17 cellular contexts compared by ENCODE assay signal in genomic region chr1:158026641-158027040, GRCh38. TPM values are rescaled to one million over a fixed set of nuclear protein-coding genes. Genes with fewer than 3 reads are reported as not detected.
DNase-seq lines count a peak whose midpoint lies in the region; ATAC-seq and TF ChIP-seq lines count a peak whose summit lies in the region.
"Had no signal": no experiment of that assay in that cellular context is flagged by ENCODE, and none has a peak within 500 bp of the region (broad histone marks: within the 10 kb centered on the region; RNA-seq: fewer than 3 reads in every experiment).

No MANE protein-coding gene starts in this region.

- dilution Hi-C loops in IMR-90 (cut with HindIII; ENCODE audit: low sequenced_read_pairs, unreplicated experiment) = no loop called here

- H3K27me3 Mint-ChIP-seq in CD8-positive, alpha-beta memory T cell = peaks cover 6 to 12% of the 10 kb centered on the region in 2 donors

- no peak overlapping the region for H3K4me3 ChIP-seq in IMR-90 (ENCODE audit: insufficient read depth, low read depth, low read length)
- no peak overlapping the region for H3K4me3 ChIP-seq in SJCRH30
- no peak overlapping the region for H3K4me3 ChIP-seq in mesenchymal stem cell (ENCODE audit: insufficient read depth in 1 of 2, low read depth in 1 of 2, low read length in 2 of 2)
- no peak overlapping the region for H3K4me3 ChIP-seq in subcutaneous abdominal adipose tissue (ENCODE audit: low read depth in 1 of 5, low read length in 5 of 5)
- no peak overlapping the region for H3K4me3 ChIP-seq in CD8-positive, alpha-beta memory T cell (ENCODE audit: low read length)
- H3K4me3 ChIP-seq: A549, GM12878, K562 had no signal

- in situ Hi-C loops in IMR-90 (cut with MboI; ENCODE audit: low sequenced_read_pairs) = no loop called here

- H3K4me1 Mint-ChIP-seq in CD8-positive, alpha-beta memory T cell = no peaks in the 10 kb centered on the region

- H3K79me1 ChIP-seq in IMR-90 (ENCODE audit: low read depth in 1 of 2, low read length in 2 of 2) (peaks cover 25 to 95% of the 10 kb centered on the region in 2 experiments), mesenchymal stem cell (replicated peaks; ENCODE audit: low read length, poor library complexity, severe bottlenecking) (no peaks in the 10 kb centered on the region)

- H2BK20ac ChIP-seq in IMR-90 (ENCODE audit: low read depth, low read length) = no peak overlapping the region

- H3K27ac ChIP-seq in IMR-90 (ENCODE audit: insufficient read depth, low read length) (no peak overlapping the region), SJCRH30 (peak overlapping the region; percentile 31; the same call in 1 of the 2 replicates), mesenchymal stem cell (ENCODE audit: low read length, poor library complexity, severe bottlenecking) (peak overlapping the region; percentile 89), subcutaneous abdominal adipose tissue (ENCODE audit: low read depth, low read length) (peak overlapping the region; percentile 26)
- H3K27ac ChIP-seq in CD8-positive, alpha-beta memory T cell (ENCODE audit: low read depth, low read length) = no peak overlapping the region

- no peak overlapping the region for H3K4me3 Mint-ChIP-seq in CD8-positive, alpha-beta memory T cell

- H3K4me2 ChIP-seq in IMR-90 (ENCODE audit: low read depth, low read length) = no peak overlapping the region
- H3K4me2 ChIP-seq in mesenchymal stem cell (ENCODE audit: low read length, poor library complexity, severe bottlenecking) = no peak overlapping the region
- H3K4me2 ChIP-seq: A549 had no signal

- H2AFZ ChIP-seq in IMR-90 (replicated peaks; ENCODE audit: low read length, poor library complexity) (no peak overlapping the region), mesenchymal stem cell (ENCODE audit: low read depth, low read length) (no peak overlapping the region)

- H2AK5ac ChIP-seq in IMR-90 (ENCODE audit: low read depth, low read length) (no peak overlapping the region), mesenchymal stem cell (ENCODE audit: low read length, severe bottlenecking) (peak overlapping the region; percentile 26)

- H3K23ac ChIP-seq in IMR-90 (ENCODE audit: low read depth, low read length) (no peak overlapping the region), mesenchymal stem cell (ENCODE audit: low read length in 2 of 2) (no peak overlapping the region)

- no TSS peak for BruUV-seq in IMR-90 (replicated peaks; lab: Mats Ljungman, UMichigan)

- no peak overlapping the region for H3K27ac Mint-ChIP-seq in CD8-positive, alpha-beta memory T cell

- no peak overlapping the region for H2AK9ac ChIP-seq in IMR-90 (replicated peaks; ENCODE audit: low read depth, low read length, poor library complexity)

- peaks cover 29% of the 10 kb centered on the region for H3K4me1 ChIP-seq in IMR-90 (ENCODE audit: control insufficient read depth, insufficient read depth, low read length)
- H3K4me1 ChIP-seq in SJCRH30 = peaks cover 9% of the 10 kb centered on the region; the same call in 1 of the 2 replicates
- peaks cover 47% of the 10 kb centered on the region for H3K4me1 ChIP-seq in mesenchymal stem cell (ENCODE audit: control insufficient read depth, insufficient read depth, low read depth, low read length)
- H3K4me1 ChIP-seq in subcutaneous abdominal adipose tissue (ENCODE audit: control insufficient read depth in 5 of 5, insufficient read depth in 5 of 5, low read length in 5 of 5) = peaks cover 12 to 55% (median 46%) of the 10 kb centered on the region in 5 donors
- H3K4me1 ChIP-seq in CD8-positive, alpha-beta memory T cell (ENCODE audit: insufficient read depth, low read length) = no peaks in the 10 kb centered on the region

- peak; percentile 26 for DNase-seq in IMR-90
- peak; percentile 62 to 65 for DNase-seq in SJCRH30
- DNase-seq in mesenchymal stem cell = no peak
- DNase-seq in DMS53 treated with DMSO at 0.1 percent for 48 hours (lab: John Stamatoyannopoulos, UW; ENCODE audit: unreplicated experiment) = no peak
- no peak for DNase-seq in CD8-positive, alpha-beta memory T cell
- DNase-seq: DND-41, MV-4-11, NCI-H1417, NCI-H2029 treated with DMSO at 0.1 percent for 48 hours, NCI-H2171 treated with DMSO at 0.1 percent for 48 hours, NCI-H446 treated with DMSO at 0.1 percent for 48 hours had no signal

- H2BK15ac ChIP-seq in IMR-90 (ENCODE audit: low read depth, low read length) = no peak overlapping the region
- no peak overlapping the region for H2BK15ac ChIP-seq in mesenchymal stem cell (ENCODE audit: low read depth, poor library complexity, severe bottlenecking)

- no peak overlapping the region for H4K8ac ChIP-seq in IMR-90 (ENCODE audit: low read depth in 2 of 2, low read length in 2 of 2)
- no peak overlapping the region for H4K8ac ChIP-seq in mesenchymal stem cell (ENCODE audit: low read length)

- H3K36me3 Mint-ChIP-seq in CD8-positive, alpha-beta memory T cell = no peaks in the 10 kb centered on the region

- H3K4ac ChIP-seq in IMR-90 (ENCODE audit: low read depth, low read length) (no peak overlapping the region), mesenchymal stem cell (ENCODE audit: low read depth in 1 of 2, low read length in 2 of 2) (no peak overlapping the region)

- H3K36me3 ChIP-seq in IMR-90 (ENCODE audit: control insufficient read depth, insufficient read depth, low read length) (peaks cover 19% of the 10 kb centered on the region), SJCRH30 (no peaks in the 10 kb centered on the region), mesenchymal stem cell (ENCODE audit: control insufficient read depth in 1 of 2, insufficient read depth in 2 of 2, low read depth in 1 of 2, low read length in 2 of 2) (peaks cover 35 to 40% of the 10 kb centered on the region in 2 experiments), subcutaneous abdominal adipose tissue (ENCODE audit: control insufficient read depth in 5 of 5, insufficient read depth in 5 of 5, low read length in 5 of 5) (peaks cover 0 to 14% (median 10%) of the 10 kb centered on the region in 5 donors)
- no peaks in the 10 kb centered on the region for H3K36me3 ChIP-seq in CD8-positive, alpha-beta memory T cell (ENCODE audit: insufficient read depth, low read length)

- H4K5ac ChIP-seq in IMR-90 (ENCODE audit: low read depth, low read length) = no peak overlapping the region

- peaks cover 35% of the 10 kb centered on the region for H3K9me1 ChIP-seq in IMR-90 (ENCODE audit: insufficient read depth, low read length)

- H3K27me3 ChIP-seq in IMR-90 (ENCODE audit: control insufficient read depth, insufficient read depth, low read length) (no peaks in the 10 kb centered on the region), SJCRH30 (no peaks in the 10 kb centered on the region), mesenchymal stem cell (ENCODE audit: control insufficient read depth in 1 of 2, insufficient read depth in 1 of 2, low read length in 2 of 2) (no peaks in the 10 kb centered on the region), subcutaneous abdominal adipose tissue (ENCODE audit: control insufficient read depth in 5 of 5, insufficient read depth in 4 of 5, low read length in 5 of 5) (no peaks in the 10 kb centered on the region)
- no peaks in the 10 kb centered on the region for H3K27me3 ChIP-seq in CD8-positive, alpha-beta memory T cell (ENCODE audit: insufficient read depth, low read length, poor library complexity, severe bottlenecking)
- H3K27me3 ChIP-seq: BLaER1 treated with 17β-estradiol and CSF1 and Interleukin-3, amounts not matched to agents 10 nM and 100 nM had no signal

- no peak overlapping the region for H2BK12ac ChIP-seq in mesenchymal stem cell (ENCODE audit: low read length in 2 of 2)

- H2BK120ac ChIP-seq in IMR-90 (ENCODE audit: low read depth, low read length) (no peak overlapping the region), mesenchymal stem cell (ENCODE audit: low read depth, low read length) (no peak overlapping the region)

- CTCF ChIA-PET in IMR-90 (lab: Yijun Ruan, JAX) = interaction anchor here (1.0 kb wide), 1 partner anchor 35 kb away, joined by 3 read pairs; no protein-coding TSS in a partner anchor
- CTCF ChIA-PET in CD8-positive, alpha-beta memory T cell (lab: Charles Lee) = no interaction called here

- intact Hi-C loops in IMR-90 (cut with micrococcal nuclease) = no loop called here

- no peak for TF ChIP-seq RAD21 in IMR-90 (IDR thresholded peaks at IDR 0.05; ENCODE audit: low read length)

- no CpG with 5 or more reads among the region's 1 CpG for WGBS in IMR-90 (ENCODE audit: extremely low coverage in 2 of 2, insufficient read length in 1 of 2), 2 experiments
- WGBS in mesenchymal stem cell = 95% methylated on average over 1 of the region's 1 CpG

- TF ChIP-seq CTCF in IMR-90 (conservative IDR thresholded peaks at IDR 0.05; ENCODE audit: low read depth, low read length) = no peak

- H3K14ac ChIP-seq in IMR-90 (replicated peaks; ENCODE audit: low read depth, low read length) (peak overlapping the region; percentile 24; the same call in 1 of the 2 replicates), mesenchymal stem cell (ENCODE audit: low read length in 2 of 2) (no peak overlapping the region)

- no peak overlapping the region for H3K56ac ChIP-seq in IMR-90 (ENCODE audit: extremely low read depth, insufficient read depth, low read length)

- H3K9ac ChIP-seq in IMR-90 (ENCODE audit: low read depth, low read length) (no peak overlapping the region), mesenchymal stem cell (ENCODE audit: low read length) (no peak overlapping the region), subcutaneous abdominal adipose tissue (ENCODE audit: low read length in 5 of 5) (peak overlapping the region in 2 of 5 donors; percentile 17 to 18)

- H4K20me1 ChIP-seq in IMR-90 (ENCODE audit: insufficient read depth, low read length) = peaks cover 25% of the 10 kb centered on the region

- no peak overlapping the region for H3K18ac ChIP-seq in IMR-90 (ENCODE audit: low read depth, low read length)
- no peak overlapping the region for H3K18ac ChIP-seq in mesenchymal stem cell (ENCODE audit: low read depth in 1 of 2, low read length in 2 of 2)

- H3K9me3 Mint-ChIP-seq in CD8-positive, alpha-beta memory T cell = no peaks in the 10 kb centered on the region

- TF ChIP-seq POLR2A in IMR-90 (IDR thresholded peaks at IDR 0.05; ENCODE audit: low read depth, low read length) = no peak

- POLR2A ChIA-PET in IMR-90 (lab: Charles Lee; ENCODE audit: unreplicated experiment) = no interaction called here
- POLR2A ChIA-PET in CD8-positive, alpha-beta memory T cell (lab: Charles Lee) = no interaction called here

- ATAC-seq in IMR-90 (ENCODE audit: low read depth) (no peak), GM19452 (IDR thresholded peaks at IDR 0.05; ENCODE audit: unreplicated experiment) (no peak)
- ATAC-seq: GM12878, K562 had no signal

- no peaks in the 10 kb centered on the region for H3K9me3 ChIP-seq in IMR-90 (ENCODE audit: control insufficient read depth, insufficient read depth, low read length)
- no peaks in the 10 kb centered on the region for H3K9me3 ChIP-seq in SJCRH30 (replicated peaks)
- no peaks in the 10 kb centered on the region for H3K9me3 ChIP-seq in mesenchymal stem cell (ENCODE audit: control insufficient read depth, low read length)
- no peaks in the 10 kb centered on the region for H3K9me3 ChIP-seq in subcutaneous abdominal adipose tissue (ENCODE audit: control insufficient read depth in 5 of 5, low read length in 5 of 5)
- no peaks in the 10 kb centered on the region for H3K9me3 ChIP-seq in CD8-positive, alpha-beta memory T cell (ENCODE audit: low read length)
- H3K9me3 ChIP-seq: A549; BLaER1 treated with 17β-estradiol and CSF1 and Interleukin-3, amounts not matched to agents 10 nM and 100 nM had no signal

- no peak overlapping the region for H4K91ac ChIP-seq in IMR-90 (ENCODE audit: insufficient read depth, low read depth, low read length)
- no peak overlapping the region for H4K91ac ChIP-seq in mesenchymal stem cell (ENCODE audit: low read length)

- H2BK5ac ChIP-seq in IMR-90 (ENCODE audit: low read depth, low read length, poor library complexity, severe bottlenecking) (no peak overlapping the region), mesenchymal stem cell (ENCODE audit: low read depth, low read length, poor library complexity, severe bottlenecking) (no peak overlapping the region)

RNA-seq across cellular contexts. Expression of gene KIRREL1, which starts 33.2 kb away (rescaled TPM):
- total RNA-seq in IMR-90 (2012; rRNA removed) = 61.9 and 64.7 TPM in 2 replicates
- polyA plus RNA-seq in IMR-90 (2012; rRNA removed) = 58.1 and 64.6 TPM in 2 replicates
- 38.9 and 51.3 TPM in 2 replicates for polyA plus RNA-seq in IMR-90 (2012; cell fraction: cytosol; rRNA removed)
- polyA plus RNA-seq in IMR-90 (2012; cell fraction: nucleus; rRNA removed; ENCODE audit: low replicate concordance) = 85.2 and 89.7 TPM in 2 replicates
- total RNA-seq in SJCRH30 (2014; rRNA removed; shearing (Covaris generic)) = 26.3 and 26.4 TPM in 2 replicates
- 133 TPM for polyA plus RNA-seq in mesenchymal stem cell (2013, experiment 1 of 2)
- 130 TPM for polyA plus RNA-seq in mesenchymal stem cell (2013, experiment 2 of 2)
- total RNA-seq in CD8-positive, alpha-beta memory T cell = under 1 TPM in 1 of 2 experiments, not detected in 1; 0.04 TPM
- not detected for polyA plus RNA-seq in CD8-positive, alpha-beta memory T cell
- polyA plus RNA-seq: GM12878 had no signal

Comparison
In these comparisons a context has a peak if more than half of its experiments do, and no peak if none do; other contexts are left out.
1. DNase-seq: peak in IMR-90 (single experiment) and SJCRH30 (2 of 2); none in mesenchymal stem cell (single experiment), DMS53 treated with DMSO at 0.1 percent for 48 hours (single experiment) and CD8-positive, alpha-beta memory T cell (0 of 5).
2. H3K27ac ChIP-seq: peak in SJCRH30 (single experiment), mesenchymal stem cell (single experiment) and subcutaneous abdominal adipose tissue (single experiment); none in IMR-90 (single experiment) and CD8-positive, alpha-beta memory T cell (single experiment).
3. RNA of gene KIRREL1, which starts 33.2 kb away (total RNA-seq): 61.9 to 64.7 TPM in IMR-90 and 26.3 to 26.4 TPM in SJCRH30; 0.04 TPM in CD8-positive, alpha-beta memory T cell; every median in the first group is over 10 times any median in the second.